ENCODE assay signal across 34 cellular contexts in genomic region chr13:54183166-54183565, GRCh38.
"Had no signal": no experiment of that assay in that cellular context is flagged by ENCODE, and none has a peak within 500 bp of the region (broad histone marks: within the 10 kb centered on the region; RNA-seq: fewer than 3 reads in every experiment).

No MANE protein-coding gene starts in this region.

- H3K4me1 Mint-ChIP-seq: activated CD4-positive, alpha-beta T cell treated with anti-CD3 and anti-CD28 coated beads for 36 hours; activated CD4-positive, alpha-beta T cell treated with anti-CD3 and anti-CD28 coated beads, Interleukin-2, amount 10 ng/mL, durations not matched to agents 24 days and 14 days; activated CD8-positive, alpha-beta memory T cell treated with anti-CD3 and anti-CD28 coated beads, Interleukin-2, amount 10 ng/mL, durations not matched to agents 7 days and 5 days; activated naive CD4-positive, alpha-beta T cell treated with anti-CD3 and anti-CD28 coated beads, Interleukin-2, amount 50 U/mL, for 24 hours; activated naive CD8-positive, alpha-beta T cell treated with anti-CD3 and anti-CD28 coated beads for 36 hours; activated naive CD8-positive, alpha-beta T cell treated with anti-CD3 and anti-CD28 coated beads, Interleukin-2, amount 50 U/mL, for 24 hours; central memory CD8-positive, alpha-beta T cell; T-helper 17 cell had no signal

- H3K4me3 Mint-ChIP-seq: activated CD4-positive, alpha-beta memory T cell treated with anti-CD3 and anti-CD28 coated beads for 36 hours; activated CD4-positive, alpha-beta T cell treated with anti-CD3 and anti-CD28 coated beads for 36 hours; activated CD4-positive, alpha-beta T cell treated with anti-CD3 and anti-CD28 coated beads, Interleukin-2, amount 10 ng/mL, durations not matched to agents 24 days and 14 days; activated CD8-positive, alpha-beta memory T cell treated with anti-CD3 and anti-CD28 coated beads, Interleukin-2, amount 10 ng/mL, durations not matched to agents 7 days and 5 days; activated CD8-positive, alpha-beta T cell treated with anti-CD3 and anti-CD28 coated beads, Interleukin-2, amount 10 ng/mL, durations not matched to agents 7 days and 5 days; activated naive CD4-positive, alpha-beta T cell treated with anti-CD3 and anti-CD28 coated beads for 36 hours; activated naive CD4-positive, alpha-beta T cell treated with anti-CD3 and anti-CD28 coated beads, Interleukin-2, amount 50 U/mL, for 24 hours; activated naive CD8-positive, alpha-beta T cell treated with anti-CD3 and anti-CD28 coated beads for 36 hours; activated naive CD8-positive, alpha-beta T cell treated with anti-CD3 and anti-CD28 coated beads, Interleukin-2, amount 50 U/mL, for 24 hours; activated T-helper 1 cell treated with anti-CD3 and anti-CD28 coated beads, Interleukin-12 subunit alpha, Interleukin-12 subunit beta, Interleukin-2, Interleukin-4 antibody, amounts not matched to agents 30 ng/mL and 10 ng/mL and 1 ng/mL, durations not matched to agents 14 hours and 24 hours and 36 hours; central memory CD8-positive, alpha-beta T cell; dendritic cell treated with granulocyte-macrophage colony-stimulating factor and Interleukin-4, amounts not matched to agents 40 ng/mL and 50 ng/mL, for 4 days; effector memory CD8-positive, alpha-beta T cell; T-helper 17 cell; T-helper 2 cell treated with Interferon-gamma antibody and Interleukin-4, amounts not matched to agents 5 μg/mL and 100 μg/mL, for 36 hours had no signal

- H3K9me3 ChIP-seq: adrenal gland, body of pancreas, breast epithelium had no signal

- H3K36me3 ChIP-seq: adrenal gland, breast epithelium, cardiac muscle cell, WERI-Rb-1 had no signal

- H3K36me3 Mint-ChIP-seq: activated CD4-positive, alpha-beta memory T cell treated with anti-CD3 and anti-CD28 coated beads for 36 hours; activated CD8-positive, alpha-beta memory T cell treated with anti-CD3 and anti-CD28 coated beads, Interleukin-2, amount 10 ng/mL, durations not matched to agents 7 days and 5 days; activated naive CD4-positive, alpha-beta T cell treated with anti-CD3 and anti-CD28 coated beads, Interleukin-2, amount 50 U/mL, for 24 hours; activated naive CD8-positive, alpha-beta T cell treated with anti-CD3 and anti-CD28 coated beads for 36 hours had no signal

- H3K4me1 ChIP-seq: adrenal gland, body of pancreas, breast epithelium had no signal

- H3K4me3 ChIP-seq: adrenal gland, body of pancreas, breast epithelium, cardiac muscle cell, coronary artery, dorsolateral prefrontal cortex had no signal

- H3K27me3 Mint-ChIP-seq: activated CD4-positive, alpha-beta memory T cell treated with anti-CD3 and anti-CD28 coated beads for 36 hours; activated CD4-positive, alpha-beta T cell treated with anti-CD3 and anti-CD28 coated beads for 36 hours; activated CD4-positive, alpha-beta T cell treated with anti-CD3 and anti-CD28 coated beads, Interleukin-2, amount 10 ng/mL, durations not matched to agents 24 days and 14 days; activated CD8-positive, alpha-beta memory T cell treated with anti-CD3 and anti-CD28 coated beads, Interleukin-2, amount 10 ng/mL, durations not matched to agents 7 days and 5 days; activated naive CD4-positive, alpha-beta T cell treated with anti-CD3 and anti-CD28 coated beads, Interleukin-2, amount 50 U/mL, for 24 hours; activated naive CD8-positive, alpha-beta T cell treated with anti-CD3 and anti-CD28 coated beads for 36 hours; activated naive CD8-positive, alpha-beta T cell treated with anti-CD3 and anti-CD28 coated beads, Interleukin-2, amount 50 U/mL, for 24 hours; central memory CD8-positive, alpha-beta T cell; dendritic cell treated with granulocyte-macrophage colony-stimulating factor and Interleukin-4, amounts not matched to agents 40 ng/mL and 50 ng/mL, for 4 days; effector memory CD8-positive, alpha-beta T cell; T-helper 17 cell had no signal

- H3K27ac Mint-ChIP-seq: activated CD4-positive, alpha-beta memory T cell treated with anti-CD3 and anti-CD28 coated beads for 36 hours; activated CD4-positive, alpha-beta T cell treated with anti-CD3 and anti-CD28 coated beads for 36 hours; activated CD4-positive, alpha-beta T cell treated with anti-CD3 and anti-CD28 coated beads, Interleukin-2, amount 10 ng/mL, durations not matched to agents 24 days and 14 days; activated CD8-positive, alpha-beta memory T cell treated with anti-CD3 and anti-CD28 coated beads, Interleukin-2, amount 10 ng/mL, durations not matched to agents 7 days and 5 days; activated CD8-positive, alpha-beta T cell treated with anti-CD3 and anti-CD28 coated beads, Interleukin-2, amount 10 ng/mL, durations not matched to agents 7 days and 5 days; activated naive CD4-positive, alpha-beta T cell treated with anti-CD3 and anti-CD28 coated beads for 36 hours; activated naive CD4-positive, alpha-beta T cell treated with anti-CD3 and anti-CD28 coated beads, Interleukin-2, amount 50 U/mL, for 24 hours; activated naive CD8-positive, alpha-beta T cell treated with anti-CD3 and anti-CD28 coated beads for 36 hours; activated naive CD8-positive, alpha-beta T cell treated with anti-CD3 and anti-CD28 coated beads, Interleukin-2, amount 50 U/mL, for 24 hours; activated T-helper 1 cell treated with anti-CD3 and anti-CD28 coated beads, Interleukin-12 subunit alpha, Interleukin-12 subunit beta, Interleukin-2, Interleukin-4 antibody, amounts not matched to agents 30 ng/mL and 10 ng/mL and 1 ng/mL, durations not matched to agents 14 hours and 24 hours and 36 hours; activated T-helper 2 cell treated with anti-CD3 and anti-CD28 coated beads, Interferon-gamma antibody, Interleukin-2, Interleukin-4, amounts not matched to agents 10 μg/mL and 5 μg/mL and 100 μg/mL, durations not matched to agents 14 hours and 24 hours and 36 hours; dendritic cell treated with granulocyte-macrophage colony-stimulating factor and Interleukin-4, amounts not matched to agents 40 ng/mL and 50 ng/mL, for 4 days; effector memory CD8-positive, alpha-beta T cell; T-helper 17 cell; T-helper 2 cell treated with Interferon-gamma antibody and Interleukin-4, amounts not matched to agents 5 μg/mL and 100 μg/mL, for 36 hours had no signal

- DNase-seq: activated CD4-positive, alpha-beta memory T cell treated with anti-CD3 and anti-CD28 coated beads for 36 hours; activated CD4-positive, alpha-beta T cell treated with anti-CD3 and anti-CD28 coated beads for 36 hours; activated CD4-positive, alpha-beta T cell treated with anti-CD3 and anti-CD28 coated beads, Interleukin-2, amount 10 ng/mL, durations not matched to agents 24 days and 14 days; activated CD4-positive, CD25-positive, alpha-beta regulatory T cell; activated CD4-positive, CD25-positive, alpha-beta regulatory T cell treated with anti-CD3 and anti-CD28 coated beads, Interleukin-2, amount 50 U/mL, for 72 hours; activated CD8-positive, alpha-beta memory T cell treated with anti-CD3 and anti-CD28 coated beads, Interleukin-2, amount 10 ng/mL, durations not matched to agents 7 days and 5 days; activated CD8-positive, alpha-beta memory T cell treated with anti-CD3 and anti-CD28 coated beads, Interleukin-2, amount 50 U/mL, for 4 hours; activated CD8-positive, alpha-beta T cell treated with anti-CD3 and anti-CD28 coated beads, Interleukin-2, amount 10 ng/mL, durations not matched to agents 7 days and 5 days; activated effector memory CD4-positive, alpha-beta T cell treated with anti-CD3 and anti-CD28 coated beads, Interleukin-2, amount 50 U/mL, for 16 hours; activated naive CD4-positive, alpha-beta T cell treated with anti-CD3 and anti-CD28 coated beads for 36 hours; activated naive CD8-positive, alpha-beta T cell treated with anti-CD3 and anti-CD28 coated beads for 36 hours; activated naive CD8-positive, alpha-beta T cell treated with anti-CD3 and anti-CD28 coated beads, Interleukin-2, amount 50 U/mL, for 24 hours; activated T-cell treated with anti-CD3 and anti-CD28 coated beads, Interleukin-2, amount 50 U/mL, for 1 hour; activated T-cell treated with anti-CD3 and anti-CD28 coated beads, Interleukin-2, amount 50 U/mL, for 48 hours; adrenal gland; amygdala; aorta; body of pancreas; dorsolateral prefrontal cortex; effector memory CD8-positive, alpha-beta T cell; foreskin fibroblast; hippocampal formation; T-helper 17 cell; T1000; WERI-Rb-1 had no signal

- H3K27ac ChIP-seq: adrenal gland, body of pancreas, breast epithelium, cardiac muscle cell, coronary artery, dorsolateral prefrontal cortex, WERI-Rb-1 had no signal

- H3K27me3 ChIP-seq: adrenal gland, body of pancreas, breast epithelium, cardiac muscle cell had no signal
